Comparison of ENCODE assay signal across 1 cellular context in genomic region chr11:78138694-78139421, GRCh38.
A peak's percentile ranks its signal among the peaks of the same experiment; 100 is the strongest.
TF ChIP-seq lines count a peak whose summit lies in the region.

No MANE protein-coding gene starts in this region.

TF ChIP-seq in K562, 482 proteins besides CTCF, POLR2A, EP300 and RAD21 (continued from another document and continues in another):
- TF ChIP-seq TOE1 (IDR thresholded peaks at IDR 0.05; ENCODE audit: borderline replicate concordance), result no peak
- no peak for TF ChIP-seq TOE1 (CRISPR knock-in tag; IDR thresholded peaks at IDR 0.05; ENCODE audit: borderline replicate concordance, low read depth)
- no peak for TF ChIP-seq ZNF384 (IDR thresholded peaks at IDR 0.05; ENCODE audit: low read depth, low read length)
- 0 out of 2 replicates have a peak, but pooled peaks have one; percentile 12 for TF ChIP-seq FOXM1 (IDR thresholded peaks at IDR 0.05; ENCODE audit: low read depth)
- TF ChIP-seq FOXM1 (CRISPR knock-in tag; IDR thresholded peaks at IDR 0.05; ENCODE audit: low read depth), result no peak
- no peak for TF ChIP-seq XRCC4 (IDR thresholded peaks at IDR 0.05; ENCODE audit: extremely low read depth, insufficient read depth, insufficient read length)
- TF ChIP-seq PCBP2 (IDR thresholded peaks at IDR 0.05; ENCODE audit: low read depth, low read length, poor library complexity, severe bottlenecking), result no peak
- TF ChIP-seq NFE2L1 (tag; IDR thresholded peaks at IDR 0.05; ENCODE audit: borderline replicate concordance, low read depth), result no peak
- no peak for TF ChIP-seq SNRNP70 (optimal IDR thresholded peaks at IDR 0.05; ENCODE audit: low read depth, low read length)
- TF ChIP-seq GATA2 (CRISPR knock-in tag; IDR thresholded peaks at IDR 0.05), result no peak
- TF ChIP-seq HMG20B (CRISPR knock-in tag; IDR thresholded peaks at IDR 0.05), result no peak
- TF ChIP-seq DACH1 (IDR thresholded peaks at IDR 0.05; ENCODE audit: partially characterized antibody), result peak; percentile 15
- TF ChIP-seq RFX1 (IDR thresholded peaks at IDR 0.05), result no peak
- no peak for TF ChIP-seq RB1 (IDR thresholded peaks at IDR 0.05; ENCODE audit: low read depth)
- TF ChIP-seq ZBTB49 (CRISPR knock-in tag; IDR thresholded peaks at IDR 0.05; ENCODE audit: borderline replicate concordance), result no peak
- no peak for TF ChIP-seq NR4A1 (CRISPR knock-in tag; IDR thresholded peaks at IDR 0.05)
- TF ChIP-seq NR4A1 (tag; IDR thresholded peaks at IDR 0.05), result no peak
- peak; percentile 87 to 89 for TF ChIP-seq KDM1A (IDR thresholded peaks at IDR 0.05)
- 0 out of 2 replicates have a peak, but pooled peaks have one; percentile 5 for TF ChIP-seq THRB (CRISPR knock-in tag; conservative IDR thresholded peaks at IDR 0.05)
- no peak for TF ChIP-seq TRIM24 (IDR thresholded peaks at IDR 0.05)
- no peak for TF ChIP-seq GMEB1 (CRISPR knock-in tag; IDR thresholded peaks at IDR 0.05)
- TF ChIP-seq ZNF347 (CRISPR knock-in tag; IDR thresholded peaks at IDR 0.05; ENCODE audit: low read depth), result no peak
- no peak for TF ChIP-seq ZNF408 (CRISPR knock-in tag; IDR thresholded peaks at IDR 0.05; ENCODE audit: low read depth)
- TF ChIP-seq SLC30A9 (CRISPR knock-in tag; IDR thresholded peaks at IDR 0.05), result no peak
- TF ChIP-seq MEIS2 (IDR thresholded peaks at IDR 0.05; ENCODE audit: partially characterized antibody), result no peak
- TF ChIP-seq BRF2 (IDR thresholded peaks at IDR 0.05; ENCODE audit: borderline replicate concordance, insufficient read depth, insufficient read length), result no peak
- TF ChIP-seq CLOCK (CRISPR knock-in tag; IDR thresholded peaks at IDR 0.05; ENCODE audit: borderline replicate concordance), result no peak
- TF ChIP-seq THRA (IDR thresholded peaks at IDR 0.05), result no peak
- TF ChIP-seq ZNF655 (CRISPR knock-in tag; IDR thresholded peaks at IDR 0.05), result no peak
- no peak for TF ChIP-seq ZC3H4 (CRISPR knock-in tag; IDR thresholded peaks at IDR 0.05; ENCODE audit: borderline replicate concordance)
- peak; percentile 10; the same call in 1 of the 2 replicates for TF ChIP-seq FOSL1 (tag; conservative IDR thresholded peaks at IDR 0.05)
- TF ChIP-seq RBFOX2 (IDR thresholded peaks at IDR 0.05; ENCODE audit: low read depth, low read length), result no peak
- TF ChIP-seq JUN (IDR thresholded peaks at IDR 0.05; ENCODE audit: borderline replicate concordance, low read depth, low read length), result no peak
- no peak for TF ChIP-seq JUN (CRISPR knock-in tag; IDR thresholded peaks at IDR 0.05; ENCODE audit: borderline replicate concordance)
- TF ChIP-seq E4F1 (CRISPR knock-in tag; IDR thresholded peaks at IDR 0.05; ENCODE audit: borderline replicate concordance), result no peak
- no peak for TF ChIP-seq XRCC3 (IDR thresholded peaks at IDR 0.05)
- no peak for TF ChIP-seq FOXO4 (CRISPR knock-in tag; IDR thresholded peaks at IDR 0.05)
- TF ChIP-seq SMARCE1 (IDR thresholded peaks at IDR 0.05), result no peak
- TF ChIP-seq ZNF311 (CRISPR knock-in tag; IDR thresholded peaks at IDR 0.05), result no peak
- no peak for TF ChIP-seq CC2D1A (IDR thresholded peaks at IDR 0.05)
- peak; percentile 54 for TF ChIP-seq CHD4 (IDR thresholded peaks at IDR 0.05; ENCODE audit: insufficient read depth, insufficient replicate concordance, low read depth, low read length, poor library complexity, severe bottlenecking)
- no peak; the same call in 1 of the 2 replicates for TF ChIP-seq CBX1 (IDR thresholded peaks at IDR 0.05; ENCODE audit: low read depth)
- TF ChIP-seq ID3 (CRISPR knock-in tag; IDR thresholded peaks at IDR 0.05), result no peak
- 0 out of 2 replicates have a peak, but pooled peaks have one; percentile 25 for TF ChIP-seq ID3 (tag; IDR thresholded peaks at IDR 0.05)
- no peak for TF ChIP-seq RNF219 (CRISPR knock-in tag; IDR thresholded peaks at IDR 0.05)
- TF ChIP-seq RBM25 (IDR thresholded peaks at IDR 0.05; ENCODE audit: low read depth, low read length, severe bottlenecking), result peak; percentile 97
- TF ChIP-seq ILF3 (IDR thresholded peaks at IDR 0.05; ENCODE audit: borderline replicate concordance), result peak; percentile 4; the same call in 1 of the 2 replicates
- TF ChIP-seq ZZZ3 (IDR thresholded peaks at IDR 0.05), result no peak
- 0 out of 2 replicates have a peak, but pooled peaks have one; percentile 9 for TF ChIP-seq MTA3 (IDR thresholded peaks at IDR 0.05; ENCODE audit: borderline replicate concordance)
